7 cellular contexts compared by ENCODE assay signal in the genomic region with DNA sequence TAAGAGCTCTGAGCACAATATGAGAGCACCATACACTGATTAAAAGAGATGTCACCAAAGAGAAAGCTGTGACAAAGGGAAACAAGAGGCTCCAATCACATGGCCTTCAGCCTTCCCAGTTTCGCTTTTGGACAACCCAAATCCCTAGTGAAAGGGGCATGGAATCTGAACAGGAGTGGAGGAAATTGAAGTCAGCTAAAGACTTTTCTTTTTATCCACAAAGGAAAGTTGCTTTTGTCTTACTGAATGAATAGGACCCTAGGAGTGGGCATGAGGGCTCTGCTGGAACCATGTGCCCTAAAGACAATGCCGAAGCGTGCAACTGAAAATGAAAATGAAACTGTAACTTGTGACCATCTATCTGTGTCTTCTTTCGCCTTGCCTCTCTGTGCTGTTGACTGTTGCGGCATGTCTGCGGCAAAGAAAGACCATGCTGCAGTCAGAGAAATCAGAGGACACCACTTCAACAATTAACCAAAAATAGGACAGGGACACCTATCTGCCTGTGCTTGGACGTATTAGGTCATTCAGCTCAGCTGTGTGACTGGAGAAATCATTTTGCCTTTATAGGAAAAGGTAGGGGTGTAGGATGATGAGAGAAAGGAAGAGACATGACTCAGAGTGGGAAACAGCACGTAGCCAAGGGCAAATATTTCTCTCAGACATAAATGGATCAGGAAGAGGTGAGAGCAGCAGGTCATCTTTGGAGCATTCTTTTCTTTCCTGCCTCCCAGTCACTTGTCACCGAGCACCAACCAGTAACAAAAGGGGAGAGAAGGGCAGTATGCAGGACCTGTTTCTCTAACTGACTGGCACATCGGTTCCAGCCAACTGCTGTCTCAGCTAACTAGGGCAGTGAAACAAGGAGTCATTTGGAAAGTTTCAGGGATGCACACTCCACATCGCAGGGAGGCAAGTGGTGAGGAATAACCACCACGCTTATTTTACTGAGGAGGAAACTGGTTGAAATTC. TPM values are rescaled to one million over a fixed set of nuclear protein-coding genes. Genes with fewer than 3 reads are reported as not detected.
DNase-seq lines count a peak whose midpoint lies in the region; ATAC-seq and TF ChIP-seq lines count a peak whose summit lies in the region.

No MANE protein-coding gene starts in this region.

- H3K36me3 ChIP-seq in gastroesophageal sphincter (peaks cover 0 to 12% of the 10 kb centered on the region in 2 donors), skeletal muscle tissue (ENCODE audit: control insufficient read depth in 3 of 3, insufficient read depth in 3 of 3, low read length in 3 of 3) (no peaks in the 10 kb centered on the region)

- TF ChIP-seq CTCF in GM12875 (IDR thresholded peaks at IDR 0.05; ENCODE audit: borderline replicate concordance, insufficient read depth, low read depth, low read length): no peak
- no peak for TF ChIP-seq CTCF in HL-60 (IDR thresholded peaks at IDR 0.05; ENCODE audit: insufficient read depth, low read length)
- no peak for TF ChIP-seq CTCF in gastroesophageal sphincter (IDR thresholded peaks at IDR 0.05)

- TF ChIP-seq POLR2A in gastroesophageal sphincter (IDR thresholded peaks at IDR 0.05): no peak

- H3K4me3 ChIP-seq in GM12875 (ENCODE audit: low read depth, low read length) (peak overlapping the region; percentile 38), HL-60 (replicated peaks; ENCODE audit: insufficient read depth, low read length) (peak overlapping the region; percentile 22), gastroesophageal sphincter (peak overlapping the region; percentile 39 to 43), skeletal muscle tissue (ENCODE audit: low read length in 3 of 3) (peak overlapping the region; percentile 71 to 82 (median 73))

- H3K27ac ChIP-seq in HL-60 (replicated peaks): no peak overlapping the region
- H3K27ac ChIP-seq in gastroesophageal sphincter: peak overlapping the region; percentile 44 to 82 (median 80)
- H3K27ac ChIP-seq in skeletal muscle tissue (ENCODE audit: low read depth, low read length): peak overlapping the region; percentile 42

- DNase-seq in HL-60 (ENCODE audit: low read depth in 1 of 2, low spot score in 1 of 2): no peak
- DNase-seq in T-helper 9 cell: peak; percentile 3
- no peak for DNase-seq in GDM1 (lab: John Stamatoyannopoulos, UW)

- H3K9me3 ChIP-seq in gastroesophageal sphincter (no peaks in the 10 kb centered on the region), skeletal muscle tissue (ENCODE audit: control insufficient read depth in 3 of 3, low read length in 3 of 3) (no peaks in the 10 kb centered on the region)

- H3K4me1 ChIP-seq in gastroesophageal sphincter: peaks cover 0 to 58% (median 7%) of the 10 kb centered on the region in 3 donors
- peaks cover 7 to 11% (median 9%) of the 10 kb centered on the region in 3 donors for H3K4me1 ChIP-seq in skeletal muscle tissue (ENCODE audit: control insufficient read depth in 3 of 3, insufficient read depth in 3 of 3, low read length in 3 of 3)

- ATAC-seq in GM21515 (IDR thresholded peaks at IDR 0.05; ENCODE audit: unreplicated experiment): peak; percentile 99
- ATAC-seq in gastroesophageal sphincter: peak; percentile 70

- no peak for TF ChIP-seq EP300 in gastroesophageal sphincter (IDR thresholded peaks at IDR 0.05)

- WGBS in gastroesophageal sphincter (ENCODE audit: low coverage in 1 of 2), 2 donors: 35 to 60% methylated on average over 9 to 11 of the region's 12 CpGs

- peak overlapping the region; percentile 36 to 71 (median 57) for H3K9ac ChIP-seq in skeletal muscle tissue (ENCODE audit: low read depth in 1 of 3, low read length in 3 of 3)

- H3K27me3 ChIP-seq in HL-60 (ENCODE audit: insufficient read depth, poor library complexity, severe bottlenecking) (peaks cover 5% of the 10 kb centered on the region), gastroesophageal sphincter (no peaks in the 10 kb centered on the region), skeletal muscle tissue (ENCODE audit: control insufficient read depth in 3 of 3, insufficient read depth in 3 of 3, low read length in 3 of 3) (no peaks in the 10 kb centered on the region)

RNA-seq across cellular contexts. Expression of gene CAV2, which starts 12.3 kb away (rescaled TPM):
- total RNA-seq in gastroesophageal sphincter: 100 to 1,000 TPM; 142 to 188 (median 170) TPM
- 35.0 TPM for total RNA-seq in skeletal muscle tissue

RNA-seq across cellular contexts. Expression of gene CAV1, which starts 13.0 kb away (rescaled TPM):
- 100 to 1,000 TPM; 546 to 772 (median 602) TPM for total RNA-seq in gastroesophageal sphincter
- total RNA-seq in skeletal muscle tissue: 175 TPM

Comparison
In these comparisons a context has a peak if more than half of its experiments do, and no peak if none do; other contexts are left out.
1. H3K4me3 ChIP-seq: peak in every context shown above with its lines; median percentile 73 in skeletal muscle tissue; 41 in gastroesophageal sphincter; 38 in GM12875; 22 in HL-60.